Comparison of ENCODE assay signal across 11 cellular contexts in genomic region chr15:35874260-35874905, GRCh38.
DNase-seq lines count a peak whose midpoint lies in the region; ATAC-seq and TF ChIP-seq lines count a peak whose summit lies in the region.
"Had no signal": no experiment of that assay in that cellular context is flagged by ENCODE, and none has a peak within 500 bp of the region (broad histone marks: within the 10 kb centered on the region; RNA-seq: fewer than 3 reads in every experiment).

No MANE protein-coding gene starts in this region.

- in situ Hi-C loops in astrocyte of the cerebellum (cut with HindIII; ENCODE audit: low sequenced_read_pairs), result no loop called here

- no peaks in the 10 kb centered on the region for H3K27me3 Mint-ChIP-seq in activated naive CD8-positive, alpha-beta T cell treated with anti-CD3 and anti-CD28 coated beads for 36 hours

- no peak overlapping the region for H3K4me3 Mint-ChIP-seq in activated naive CD8-positive, alpha-beta T cell treated with anti-CD3 and anti-CD28 coated beads for 36 hours

- H3K36me3 Mint-ChIP-seq in activated naive CD8-positive, alpha-beta T cell treated with anti-CD3 and anti-CD28 coated beads for 36 hours, result no peaks in the 10 kb centered on the region

- H3K36me3 ChIP-seq in kidney epithelial cell (ENCODE audit: control insufficient read depth, insufficient read depth, low read length), result no peaks in the 10 kb centered on the region
- H3K36me3 ChIP-seq: right atrium auricular region had no signal

- DNase-seq in AG10803 (ENCODE audit: low read depth) (peak; percentile 73), HuH-7 (ENCODE audit: low spot score) (peak; percentile 1), astrocyte of the cerebellum (ENCODE audit: low read depth) (peak; percentile 22), kidney epithelial cell (ENCODE audit: low read depth) (peak; percentile 84), coronary artery (ENCODE audit: low spot score) (no peak)
- no peak for DNase-seq in activated naive CD8-positive, alpha-beta T cell treated with anti-CD3 and anti-CD28 coated beads for 36 hours
- DNase-seq: activated CD4-positive, CD25-positive, alpha-beta regulatory T cell treated with anti-CD3 and anti-CD28 coated beads, Interleukin-2, amount 50 U/mL, for 72 hours; activated naive CD4-positive, alpha-beta T cell treated with anti-CD3 and anti-CD28 coated beads, Interleukin-2, amount 50 U/mL, for 16 hours had no signal

- no peak overlapping the region for H3K27ac Mint-ChIP-seq in activated naive CD8-positive, alpha-beta T cell treated with anti-CD3 and anti-CD28 coated beads for 36 hours

- H3K27me3 ChIP-seq in kidney epithelial cell (ENCODE audit: control insufficient read depth, insufficient read depth, low read length), result no peaks in the 10 kb centered on the region
- H3K27me3 ChIP-seq: right atrium auricular region had no signal

- H3K27ac ChIP-seq in coronary artery, result no peak overlapping the region
- H3K27ac ChIP-seq: right atrium auricular region had no signal

- H3K4me3 ChIP-seq in AG10803 (ENCODE audit: low read length) (no peak overlapping the region), astrocyte of the cerebellum (ENCODE audit: low read depth, low read length) (no peak overlapping the region), kidney epithelial cell (ENCODE audit: low read depth, low read length) (no peak overlapping the region), coronary artery (no peak overlapping the region)
- H3K4me3 ChIP-seq: right atrium auricular region had no signal

- H3K4me1 Mint-ChIP-seq in activated naive CD8-positive, alpha-beta T cell treated with anti-CD3 and anti-CD28 coated beads for 36 hours, result no peaks in the 10 kb centered on the region

- ATAC-seq in HG02884 (IDR thresholded peaks at IDR 0.05; ENCODE audit: unreplicated experiment), result no peak
- ATAC-seq in HG02973 (IDR thresholded peaks at IDR 0.05; ENCODE audit: unreplicated experiment), result no peak

- peaks cover 3% of the 10 kb centered on the region for H3K9me3 Mint-ChIP-seq in activated naive CD8-positive, alpha-beta T cell treated with anti-CD3 and anti-CD28 coated beads for 36 hours

- TF ChIP-seq CTCF in AG10803 (conservative IDR thresholded peaks at IDR 0.05; ENCODE audit: low read length) (no peak), astrocyte of the cerebellum (IDR thresholded peaks at IDR 0.05; ENCODE audit: low read depth, low read length, missing control alignments) (no peak), kidney epithelial cell (IDR thresholded peaks at IDR 0.05; ENCODE audit: insufficient read depth, low read length, poor library complexity, severe bottlenecking) (no peak), coronary artery (IDR thresholded peaks at IDR 0.05) (no peak)

Comparison
In these comparisons a context has a peak if more than half of its experiments do, and no peak if none do; other contexts are left out.
1. DNase-seq: peak in AG10803 (single experiment), HuH-7 (single experiment), astrocyte of the cerebellum (single experiment) and kidney epithelial cell (single experiment); none in coronary artery (single experiment) and activated naive CD8-positive, alpha-beta T cell treated with anti-CD3 and anti-CD28 coated beads for 36 hours (single experiment).